In the genomic region with DNA sequence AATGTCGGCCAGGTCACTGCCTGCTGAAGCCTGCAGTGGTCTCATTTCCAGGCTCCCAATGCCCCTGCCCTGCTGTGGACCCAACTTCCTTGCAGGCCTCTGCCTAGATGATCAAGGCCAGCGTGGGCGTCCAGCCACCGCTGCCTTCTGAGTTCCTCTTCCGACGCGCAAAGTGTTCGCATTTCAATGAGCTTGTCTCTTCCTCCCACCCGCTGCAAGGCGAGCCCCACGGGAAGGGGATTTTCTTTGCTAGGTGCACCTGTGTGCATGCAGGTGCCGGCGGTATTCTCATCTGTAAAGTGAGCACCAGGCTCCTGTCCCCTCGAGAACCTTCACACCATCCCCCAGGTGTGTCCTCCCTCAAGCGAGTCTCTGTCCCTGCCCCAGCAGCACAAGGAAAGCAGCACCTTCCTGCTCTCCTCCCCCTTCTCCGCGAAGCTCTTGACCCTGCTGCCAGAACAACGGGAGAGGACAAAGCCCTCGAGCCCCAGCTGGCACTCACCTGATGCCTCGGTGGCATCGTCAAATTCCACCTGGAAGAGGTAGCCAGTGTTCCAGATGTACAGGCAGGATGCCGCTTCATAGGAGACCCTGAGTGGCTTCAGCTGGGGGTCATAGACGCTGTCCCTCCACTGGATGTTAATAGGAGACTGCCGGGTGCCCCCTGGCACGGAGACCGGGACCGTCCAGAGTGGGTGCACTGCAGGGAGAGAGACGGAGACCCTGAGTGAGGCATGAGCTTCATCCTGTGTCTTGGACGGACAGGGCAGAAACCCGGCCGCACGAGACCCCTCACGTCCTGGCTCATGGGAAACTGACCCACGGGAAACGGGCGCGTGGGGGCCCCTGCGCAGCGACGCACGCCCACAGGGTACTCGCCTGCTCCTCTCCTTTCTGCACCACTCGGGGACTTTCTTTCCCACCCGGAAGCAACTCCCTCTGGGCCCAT, we compare ENCODE assay signal across 13 cellular contexts. TPM values are rescaled to one million over a fixed set of nuclear protein-coding genes. Genes with fewer than 3 reads are reported as not detected.
DNase-seq lines count a peak whose midpoint lies in the region; ATAC-seq and TF ChIP-seq lines count a peak whose summit lies in the region.
"Had no signal": no experiment of that assay in that cellular context is flagged by ENCODE, and none has a peak within 500 bp of the region (broad histone marks: within the 10 kb centered on the region; RNA-seq: fewer than 3 reads in every experiment).

No MANE protein-coding gene starts in this region.

- no peaks in the 10 kb centered on the region for H3K4me1 ChIP-seq in CD4-positive, alpha-beta memory T cell (ENCODE audit: insufficient read depth, low read length)
- H3K4me1 ChIP-seq: uterus had no signal

- H3K4me3 ChIP-seq in CD4-positive, alpha-beta memory T cell (ENCODE audit: low read length in 2 of 2): no peak overlapping the region
- H3K4me3 ChIP-seq: uterus had no signal

- ATAC-seq in T-cell (replicated peaks in 1 of 4) (peak in 3 of 4 experiments; percentile 37 to 75 (median 41)), GM19351 (IDR thresholded peaks at IDR 0.05; ENCODE audit: unreplicated experiment) (no peak)

- POLR2A ChIA-PET in CD4-positive, alpha-beta memory T cell (lab: Charles Lee; ENCODE audit: partially characterized antibody): no interaction called here
- POLR2A ChIA-PET in T-cell (lab: Charles Lee): no interaction called here

- peaks cover 3 to 8% (median 5%) of the 10 kb centered on the region in 4 donors for H3K4me1 Mint-ChIP-seq in CD4-positive, alpha-beta memory T cell
- peaks cover 7 to 14% (median 9%) of the 10 kb centered on the region in 3 donors for H3K4me1 Mint-ChIP-seq in T-cell

- no peaks in the 10 kb centered on the region for H3K27me3 ChIP-seq in CD4-positive, alpha-beta memory T cell (ENCODE audit: insufficient read depth, low read length)
- H3K27me3 ChIP-seq: uterus had no signal

- no peaks in the 10 kb centered on the region for H3K36me3 ChIP-seq in CD4-positive, alpha-beta memory T cell (ENCODE audit: insufficient read depth, low read length)
- H3K36me3 ChIP-seq: uterus had no signal

- no peak for TF ChIP-seq CTCF in GM13976 (IDR thresholded peaks at IDR 0.05; ENCODE audit: borderline replicate concordance, control extremely low read depth, extremely low read depth, insufficient read depth, missing control alignments)

- H3K27ac Mint-ChIP-seq in CD4-positive, alpha-beta memory T cell: peak overlapping the region in 3 of 7 donors; percentile 37 to 52 (median 51)
- peak overlapping the region in 1 of 2 donors; percentile 39 for H3K27ac Mint-ChIP-seq in T-cell

- DNase-seq in CD4-positive, alpha-beta memory T cell: no peak
- DNase-seq in GM13976 (ENCODE audit: low spot score): peak; percentile 83
- DNase-seq in T-cell: peak in 9 of 34 experiments; percentile 4 to 37 (median 12)
- peak; percentile 5 for DNase-seq in midbrain (lab: John Stamatoyannopoulos, UW)
- DNase-seq in GM03348 (ENCODE audit: low spot score): no peak
- no peak for DNase-seq in EL
- no peak for DNase-seq in activated gamma-delta T cell (lab: John Stamatoyannopoulos, UW)
- DNase-seq: activated CD4-positive, CD25-positive, alpha-beta regulatory T cell; Calu3; HCEC 1CT; uterus had no signal

- H3K36me3 Mint-ChIP-seq in CD4-positive, alpha-beta memory T cell: no peaks in the 10 kb centered on the region
- no peaks in the 10 kb centered on the region for H3K36me3 Mint-ChIP-seq in T-cell

- peaks cover 3 to 5% of the 10 kb centered on the region in 2 donors for H3K27me3 Mint-ChIP-seq in CD4-positive, alpha-beta memory T cell
- peaks cover 0 to 15% of the 10 kb centered on the region in 2 donors for H3K27me3 Mint-ChIP-seq in T-cell

- in situ Hi-C loops in GM13976 (cut with MboI; ENCODE audit: low sequenced_read_pairs, unreplicated experiment): no loop called here

- H3K9me3 Mint-ChIP-seq in CD4-positive, alpha-beta memory T cell: no peaks in the 10 kb centered on the region
- no peaks in the 10 kb centered on the region for H3K9me3 Mint-ChIP-seq in T-cell

- CTCF ChIA-PET in CD4-positive, alpha-beta memory T cell (lab: Charles Lee; ENCODE audit: partially characterized antibody): interaction anchor here (0.9 kb wide), 1 partner anchor 54 kb away, joined by 3 read pairs; no protein-coding TSS in a partner anchor
- CTCF ChIA-PET in T-cell (lab: Charles Lee): interaction anchor here in 1 of 2 donors (0.6 kb wide), 1 partner anchor 15 kb away, joined by 4 read pairs; no protein-coding TSS in a partner anchor

- no peak overlapping the region for H3K27ac ChIP-seq in CD4-positive, alpha-beta memory T cell (ENCODE audit: low read depth, low read length)
- H3K27ac ChIP-seq: epithelial cell of prostate, uterus had no signal

- intact Hi-C loops in CD4-positive, alpha-beta memory T cell (cut with micrococcal nuclease): no loop called here

- peak overlapping the region in 5 of 8 donors; percentile 33 to 72 (median 36) for H3K4me3 Mint-ChIP-seq in CD4-positive, alpha-beta memory T cell
- H3K4me3 Mint-ChIP-seq in T-cell: peak overlapping the region in 2 of 3 donors; percentile 36 to 79

- H3K9me3 ChIP-seq in CD4-positive, alpha-beta memory T cell (ENCODE audit: control insufficient read depth in 1 of 2, low read length in 2 of 2): no peaks in the 10 kb centered on the region
- H3K9me3 ChIP-seq: uterus had no signal

RNA-seq across cellular contexts. Expression of gene CA5A, which starts 9.8 kb away (rescaled TPM):
- not detected for total RNA-seq in CD4-positive, alpha-beta memory T cell
- polyA plus RNA-seq in CD4-positive, alpha-beta memory T cell: not detected
- under 1 TPM in 1 of 5 donors, not detected in 4; 0.20 TPM for total RNA-seq in T-cell
- total RNA-seq: Calu3, uterus had no signal

RNA-seq across cellular contexts. Expression of gene BANP, which starts 24.7 kb away (rescaled TPM):
- total RNA-seq in CD4-positive, alpha-beta memory T cell: 10 to 100 TPM; 61.8 to 72.7 TPM
- 10 to 100 TPM; 10.7 to 26.4 TPM for polyA plus RNA-seq in CD4-positive, alpha-beta memory T cell
- 10 to 100 TPM; 57.1 to 81.9 (median 69.4) TPM for total RNA-seq in T-cell

RNA-seq across cellular contexts. Expression of gene SLC7A5, which starts 57.2 kb away (rescaled TPM):
- total RNA-seq in CD4-positive, alpha-beta memory T cell: 10 to 100 TPM; 12.0 to 13.5 TPM
- polyA plus RNA-seq in CD4-positive, alpha-beta memory T cell: 1 to 10 TPM; 3.5 to 6.4 TPM
- 10 to 100 TPM; 37.9 to 81.6 (median 40.0) TPM for total RNA-seq in T-cell

Comparison
In these comparisons a context has a peak if more than half of its experiments do, and no peak if none do; other contexts are left out.
1. DNase-seq: peak in GM13976 (single experiment) and midbrain (single experiment); none in CD4-positive, alpha-beta memory T cell (0 of 5), GM03348 (single experiment), EL (single experiment) and activated gamma-delta T cell (single experiment).